ENCODE assay signal across 1 cellular context in the genomic region with DNA sequence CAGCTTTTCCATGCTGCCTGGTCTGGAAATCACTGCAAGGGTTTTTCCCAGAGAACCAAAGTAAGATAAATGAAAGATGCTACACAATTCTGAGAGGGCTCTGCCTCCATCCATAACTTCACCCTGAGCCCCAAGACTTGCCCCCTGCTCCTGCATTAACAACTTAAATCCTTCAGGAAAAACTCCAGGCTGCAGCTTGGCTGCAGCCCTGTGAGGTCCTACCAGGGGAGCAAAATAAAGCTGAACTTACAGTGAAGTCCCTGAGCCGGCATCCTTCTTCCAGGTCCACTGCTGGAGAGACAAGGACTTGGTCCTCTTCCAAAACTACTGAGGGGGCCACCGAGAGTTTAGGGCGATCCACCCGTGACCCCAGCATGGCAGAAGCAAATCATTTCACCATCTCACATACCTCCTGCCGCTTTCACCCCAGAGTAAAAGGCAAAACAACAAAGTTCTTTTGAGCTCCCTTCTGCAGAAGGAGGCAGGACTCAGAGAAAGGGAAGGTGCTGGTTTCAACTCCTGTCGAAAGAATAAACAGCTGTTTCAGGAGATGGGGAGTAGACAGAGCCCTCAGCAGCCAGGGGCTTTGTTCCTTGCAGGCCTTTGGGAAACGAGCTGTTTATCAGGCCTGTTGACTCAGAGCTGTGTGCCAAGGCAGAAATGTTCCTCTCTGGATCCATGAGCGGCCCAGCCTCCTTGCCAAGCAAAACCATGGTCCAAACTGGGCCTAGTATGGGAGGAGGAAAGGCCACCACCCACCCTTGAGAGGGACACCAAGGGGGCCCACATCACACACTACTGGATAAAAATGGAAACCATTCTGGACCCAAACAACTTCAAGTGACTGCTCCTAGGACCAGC.
TF ChIP-seq lines count a peak whose summit lies in the region.

No MANE protein-coding gene starts in this region.

TF ChIP-seq in WTC11, 78 proteins besides CTCF, POLR2A, EP300 and RAD21 (continued from another document):
- TF ChIP-seq PRDM15 (CRISPR knock-in tag; IDR thresholded peaks at IDR 0.05) (0 out of 2 replicates have a peak, but pooled peaks have one; percentile 18), TEAD1 (CRISPR knock-in tag; IDR thresholded peaks at IDR 0.05) (no peak)
